In the genomic region with DNA sequence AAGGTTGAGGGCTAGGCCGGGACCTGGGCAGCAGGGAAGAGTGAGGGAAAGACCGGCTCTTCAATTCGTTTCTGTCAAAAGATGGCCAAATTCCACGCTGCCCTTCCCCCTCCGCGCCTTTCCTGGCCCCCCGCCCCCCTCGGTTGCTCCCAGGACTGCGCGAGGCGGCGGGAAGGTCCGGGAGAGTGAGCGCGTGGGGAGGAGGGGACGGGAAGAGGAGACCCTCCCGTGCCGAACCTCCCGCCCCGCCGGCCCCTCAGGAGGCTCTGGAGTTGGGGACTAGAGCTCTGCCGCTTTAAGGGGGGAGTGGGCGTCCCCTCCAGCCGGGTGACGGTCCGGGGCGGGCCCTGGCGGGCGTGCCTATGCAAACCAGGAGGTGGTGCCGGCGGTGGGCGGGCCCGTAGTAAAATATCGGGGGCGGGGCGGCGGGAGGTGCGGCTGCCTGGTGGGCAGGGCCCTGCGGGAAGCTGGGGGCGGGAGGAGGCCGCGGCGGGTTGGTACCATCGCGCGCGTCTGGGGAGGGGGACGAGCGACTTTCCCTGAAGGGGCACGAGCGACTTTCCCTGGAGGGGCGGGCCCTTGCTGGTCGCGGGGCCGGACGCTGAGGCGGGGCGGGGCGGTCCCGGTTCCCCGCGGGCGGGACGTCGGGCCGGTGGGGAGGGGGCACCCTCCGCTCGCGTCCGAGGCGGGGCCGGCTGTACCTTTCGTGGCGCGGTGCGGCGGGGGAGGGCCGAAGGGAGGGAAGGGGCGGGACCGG, we compare ENCODE assay signal across 8 cellular contexts. TPM values are rescaled to one million over a fixed set of nuclear protein-coding genes. Genes with fewer than 3 reads are reported as not detected.
DNase-seq lines count a peak whose midpoint lies in the region; ATAC-seq and TF ChIP-seq lines count a peak whose summit lies in the region.

No MANE protein-coding gene starts in this region.

- H3K4me3 ChIP-seq in AG10803 (ENCODE audit: low read length) (peak overlapping the region; percentile 84), colonic mucosa (peak overlapping the region; percentile 54)

- no peaks in the 10 kb centered on the region for H3K27me3 ChIP-seq in colonic mucosa

- intact Hi-C loops in colonic mucosa (cut with DNase I), result loop anchor here (2.0 kb wide), 1 partner anchor 57 kb away; no protein-coding TSS in a partner anchor

- H3K27ac ChIP-seq in colonic mucosa, result peak overlapping the region; percentile 72

- H3K36me3 ChIP-seq in colonic mucosa, result no peaks in the 10 kb centered on the region

- ATAC-seq in GM19324 (IDR thresholded peaks at IDR 0.05; ENCODE audit: low FRiP score, unreplicated experiment) (peak; percentile 89), HG03457 (IDR thresholded peaks at IDR 0.05; ENCODE audit: unreplicated experiment) (peak; percentile 66)

- peaks cover 6% of the 10 kb centered on the region for H3K4me1 ChIP-seq in colonic mucosa

- no peaks in the 10 kb centered on the region for H3K9me3 ChIP-seq in colonic mucosa

- TF ChIP-seq CTCF in AG10803 (conservative IDR thresholded peaks at IDR 0.05; ENCODE audit: low read length) (no peak), colonic mucosa (IDR thresholded peaks at IDR 0.05) (no peak)

- peak overlapping the region; percentile 75 to 81 for H3K9ac ChIP-seq in colonic mucosa (ENCODE audit: low read depth in 2 of 2, low read length in 2 of 2)

- DNase-seq in AG10803 (ENCODE audit: low read depth), result peak; percentile 95
- peak; percentile 93 to 97 for DNase-seq in NCI-H524 (lab: John Stamatoyannopoulos, UW)
- DNase-seq in activated CD4-positive, alpha-beta T cell treated with anti-CD3 and anti-CD28 coated beads for 48 hours, result peak; percentile 98
- peak; percentile 97 for DNase-seq in colonic mucosa
- peak; percentile 99 for DNase-seq in left kidney (ENCODE audit: low read depth, low spot score)
- peak; percentile 96 to 97 for DNase-seq in stimulated activated CD4-positive, alpha-beta T cell treated with anti-CD3 and anti-CD28 coated beads, Interleukin-1b, Interleukin-23, amount 100 ng/mL, for 4 hours (ENCODE audit: low read depth in 2 of 2)

RNA-seq across cellular contexts. Expression of gene BCL9, which starts 58.2 kb away (rescaled TPM):
- 10 to 100 TPM; 15.5 to 21.4 TPM for total RNA-seq in colonic mucosa

Comparison
In these comparisons a context has a peak if more than half of its experiments do, and no peak if none do; other contexts are left out.
1. Peak in every context shown above with its lines: DNase-seq, ATAC-seq, H3K4me3 ChIP-seq and H3K27ac ChIP-seq.